Comparison of ENCODE assay signal across 25 cellular contexts in genomic region chr22:48803171-48803992, GRCh38.
DNase-seq lines count a peak whose midpoint lies in the region; ATAC-seq and TF ChIP-seq lines count a peak whose summit lies in the region.
"Had no signal": no experiment of that assay in that cellular context is flagged by ENCODE, and none has a peak within 500 bp of the region (broad histone marks: within the 10 kb centered on the region; RNA-seq: fewer than 3 reads in every experiment).

No MANE protein-coding gene starts in this region.

- H3K27me3 Mint-ChIP-seq in endodermal cell (ENCODE audit: insufficient read depth) = no peaks in the 10 kb centered on the region
- H3K27me3 Mint-ChIP-seq: CD4-positive, alpha-beta memory T cell had no signal

- H3K14ac ChIP-seq in neuronal stem cell (ENCODE audit: low read length) = peak overlapping the region; percentile 4

- peaks cover 0 to 14% (median 0%) of the 10 kb centered on the region in 9 donors for H3K27me3 ChIP-seq in heart left ventricle
- H3K27me3 ChIP-seq in endodermal cell (ENCODE audit: control insufficient read depth, insufficient read depth, low read length, poor library complexity, severe bottlenecking) = no peaks in the 10 kb centered on the region
- no peaks in the 10 kb centered on the region for H3K27me3 ChIP-seq in neuronal stem cell (ENCODE audit: control insufficient read depth in 3 of 3, insufficient read depth in 3 of 3, low read depth in 1 of 3, low read length in 3 of 3)
- peaks cover 0 to 2% of the 10 kb centered on the region in 2 donors for H3K27me3 ChIP-seq in tibial artery

- H3K4me3 Mint-ChIP-seq in endodermal cell = no peak overlapping the region
- H3K4me3 Mint-ChIP-seq: CD4-positive, alpha-beta memory T cell had no signal

- ATAC-seq in heart left ventricle = peak in 3 of 4 donors; percentile 12 to 41 (median 36)
- no peak for ATAC-seq in left ventricle myocardium superior
- no peak for ATAC-seq in GM19455 (IDR thresholded peaks at IDR 0.05; ENCODE audit: unreplicated experiment)
- ATAC-seq: Panc1 had no signal

- H3K18ac ChIP-seq in neuronal stem cell (ENCODE audit: low read length) = peak overlapping the region; percentile 11

- peak overlapping the region; percentile 20 for H2AK5ac ChIP-seq in neuronal stem cell (ENCODE audit: low read depth, low read length)

- no peak overlapping the region for H2AFZ ChIP-seq in neuronal stem cell (ENCODE audit: low read length)

- intact Hi-C loops in heart left ventricle (cut with DNase I) = no loop called here
- intact Hi-C loops in left ventricle myocardium superior (cut with micrococcal nuclease) = no loop called here
- intact Hi-C loops in tibial artery (cut with DNase I; ENCODE audit: low total_unique reads) = no loop called here

- peak overlapping the region; percentile 39 for H3K27ac Mint-ChIP-seq in endodermal cell
- H3K27ac Mint-ChIP-seq: CD4-positive, alpha-beta memory T cell had no signal

- no peak overlapping the region for H3K9ac ChIP-seq in endodermal cell (ENCODE audit: extremely low read depth, low read length, poor library complexity, severe bottlenecking)
- H3K9ac ChIP-seq in neuronal stem cell (ENCODE audit: low read depth, low read length, poor library complexity) = no peak overlapping the region

- TF ChIP-seq CTCF in heart left ventricle (IDR thresholded peaks at IDR 0.05) (no peak), endodermal cell (conservative IDR thresholded peaks at IDR 0.05) (no peak), tibial artery (IDR thresholded peaks at IDR 0.05) (no peak)

- no peaks in the 10 kb centered on the region for H3K79me1 ChIP-seq in neuronal stem cell (ENCODE audit: low read depth, low read length)

- no peak overlapping the region for H3K4ac ChIP-seq in neuronal stem cell (ENCODE audit: low read length)

- H2BK12ac ChIP-seq in neuronal stem cell (ENCODE audit: low read length) = no peak overlapping the region

- peak overlapping the region; percentile 11 for H2BK5ac ChIP-seq in neuronal stem cell (ENCODE audit: low read length)

- H3K27ac ChIP-seq in heart left ventricle = no peak overlapping the region
- H3K27ac ChIP-seq in endodermal cell (ENCODE audit: low read depth, low read length) = no peak overlapping the region
- no peak overlapping the region for H3K27ac ChIP-seq in neuronal stem cell (replicated peaks; ENCODE audit: low read length)
- H3K27ac ChIP-seq in tibial artery = no peak overlapping the region
- H3K27ac ChIP-seq: HL-60, RWPE1, SK-N-MC had no signal

- no peak overlapping the region for H4K91ac ChIP-seq in neuronal stem cell (ENCODE audit: low read depth, low read length, poor library complexity)

- H3K36me3 Mint-ChIP-seq in endodermal cell (ENCODE audit: low read depth) = no peaks in the 10 kb centered on the region
- H3K36me3 Mint-ChIP-seq: CD4-positive, alpha-beta memory T cell had no signal

- H3K23ac ChIP-seq in neuronal stem cell (ENCODE audit: low read depth, low read length, poor library complexity) = no peak overlapping the region

- H3K4me1 Mint-ChIP-seq in endodermal cell = no peaks in the 10 kb centered on the region
- H3K4me1 Mint-ChIP-seq: CD4-positive, alpha-beta memory T cell had no signal

- no peaks in the 10 kb centered on the region for H3K4me1 ChIP-seq in heart left ventricle
- no peaks in the 10 kb centered on the region for H3K4me1 ChIP-seq in endodermal cell (ENCODE audit: control insufficient read depth, insufficient read depth, low read length)
- H3K4me1 ChIP-seq in neuronal stem cell (ENCODE audit: control insufficient read depth in 2 of 2, insufficient read depth in 1 of 2, low read depth in 1 of 2, low read length in 2 of 2) = no peaks in the 10 kb centered on the region
- no peaks in the 10 kb centered on the region for H3K4me1 ChIP-seq in tibial artery

- H3K9me3 Mint-ChIP-seq in endodermal cell = peaks cover 1% of the 10 kb centered on the region
- H3K9me3 Mint-ChIP-seq: CD4-positive, alpha-beta memory T cell had no signal

- H4K8ac ChIP-seq in neuronal stem cell (ENCODE audit: low read depth, low read length) = no peak overlapping the region

- WGBS in heart left ventricle, 4 donors = 39 to 64% (median 50%) methylated on average over 13 to 19 of the region's 19 CpGs
- 89 to 93% methylated on average over 12 to 19 of the region's 19 CpGs for WGBS in endodermal cell (ENCODE audit: insufficient coverage in 1 of 2, insufficient read length in 1 of 2), 2 experiments
- no CpG with 5 or more reads among the region's 19 CpGs for WGBS in neuronal stem cell (ENCODE audit: extremely low coverage in 2 of 2, insufficient read length in 2 of 2, insufficient replicate concordance in 1 of 2), 2 donors

- no peak for TF ChIP-seq POLR2A in heart left ventricle (IDR thresholded peaks at IDR 0.05)

- no peak for DNase-seq in heart left ventricle
- DNase-seq in left ventricle myocardium superior = no peak
- DNase-seq in endodermal cell = peak; percentile 30
- no peak for DNase-seq in neuronal stem cell (ENCODE audit: low spot score)
- no peak for DNase-seq in tibial artery
- no peak for DNase-seq in middle frontal gyrus (ENCODE audit: extremely low spot score, low spot score)
- DNase-seq: C1 segment of cervical spinal cord; CD4-positive, alpha-beta memory T cell; COR-L47; DMS53; GOT3; Karpas-422; NCI-H1092; NCI-H1417 treated with DMSO at 0.1 percent for 48 hours; NCI-H1694 treated with DMSO at 0.1 percent for 48 hours; NCI-H2081; NCI-H226; NCI-H510A; NCI-H69; SIG-M5 had no signal

- H3K4me3 ChIP-seq in heart left ventricle (no peak overlapping the region), endodermal cell (ENCODE audit: low read length) (no peak overlapping the region), neuronal stem cell (ENCODE audit: low read length in 2 of 2) (no peak overlapping the region), tibial artery (no peak overlapping the region)
- H3K4me3 ChIP-seq: SK-N-MC had no signal

- H3K4me2 ChIP-seq in neuronal stem cell (ENCODE audit: insufficient read depth, low read length, poor library complexity, severe bottlenecking) = no peak overlapping the region

- no peaks in the 10 kb centered on the region for H3K36me3 ChIP-seq in heart left ventricle
- H3K36me3 ChIP-seq in endodermal cell (ENCODE audit: control insufficient read depth, insufficient read depth, low read length) = no peaks in the 10 kb centered on the region
- H3K36me3 ChIP-seq in neuronal stem cell (replicated peaks in 1 of 2; ENCODE audit: control insufficient read depth in 2 of 2, insufficient read depth in 2 of 2, low read length in 2 of 2) = no peaks in the 10 kb centered on the region
- H3K36me3 ChIP-seq in tibial artery = no peaks in the 10 kb centered on the region

- H3K9me3 ChIP-seq in heart left ventricle (no peaks in the 10 kb centered on the region), endodermal cell (ENCODE audit: control insufficient read depth, low read length) (no peaks in the 10 kb centered on the region), neuronal stem cell (replicated peaks in 1 of 2; ENCODE audit: control insufficient read depth in 2 of 2, insufficient read depth in 1 of 2, low read depth in 1 of 2, low read length in 2 of 2) (peaks cover 0 to 4% of the 10 kb centered on the region in 2 donors), tibial artery (no peaks in the 10 kb centered on the region)

- no peak overlapping the region for H2BK15ac ChIP-seq in neuronal stem cell (ENCODE audit: low read length)

- H2BK120ac ChIP-seq in neuronal stem cell (ENCODE audit: low read depth, low read length) = no peak overlapping the region

Comparison
In these comparisons a context has a peak if more than half of its experiments do, and no peak if none do; other contexts are left out.
1. ATAC-seq: peak in heart left ventricle (3 of 4); none in left ventricle myocardium superior (single experiment) and GM19455 (single experiment).